8 cellular contexts compared by ENCODE assay signal in genomic region chr6:144008501-144009245, GRCh38. TPM values are rescaled to one million over a fixed set of nuclear protein-coding genes. Genes with fewer than 3 reads are reported as not detected.
DNase-seq lines count a peak whose midpoint lies in the region; ATAC-seq and TF ChIP-seq lines count a peak whose summit lies in the region.

No MANE protein-coding gene starts in this region.

- in situ Hi-C loops in G401 (cut with HindIII; ENCODE audit: low sequenced_read_pairs), result no loop called here

- H3K27me3 Mint-ChIP-seq in dendritic cell treated with granulocyte-macrophage colony-stimulating factor and Interleukin-4, amounts not matched to agents 40 ng/mL and 50 ng/mL, for 4 days, result peaks cover 1% of the 10 kb centered on the region
- H3K27me3 Mint-ChIP-seq in naive B cell, result peaks cover 7 to 20% (median 9%) of the 10 kb centered on the region in 3 donors

- peaks cover 6% of the 10 kb centered on the region for H3K36me3 Mint-ChIP-seq in dendritic cell treated with granulocyte-macrophage colony-stimulating factor and Interleukin-4, amounts not matched to agents 40 ng/mL and 50 ng/mL, for 4 days (ENCODE audit: low read depth)
- H3K36me3 Mint-ChIP-seq in naive B cell, result no peaks in the 10 kb centered on the region

- H3K4me3 Mint-ChIP-seq in dendritic cell treated with granulocyte-macrophage colony-stimulating factor and Interleukin-4, amounts not matched to agents 40 ng/mL and 50 ng/mL, for 4 days, result peak overlapping the region; percentile 48
- peak overlapping the region; percentile 54 to 75 (median 68) for H3K4me3 Mint-ChIP-seq in naive B cell

- H4K20me1 ChIP-seq in OCI-LY7 (ENCODE audit: insufficient read depth, low read length), result 0 out of 2 replicates have a peak, but pooled peaks cover 2% of the 10 kb centered on the region

- intact Hi-C loops in dendritic cell treated with granulocyte-macrophage colony-stimulating factor and Interleukin-4, amounts not matched to agents 40 ng/mL and 50 ng/mL, for 4 days (cut with micrococcal nuclease), result no loop called here
- intact Hi-C loops in OCI-LY7 (cut with micrococcal nuclease; ENCODE audit: unreplicated experiment), result no loop called here

- no peaks in the 10 kb centered on the region for H3K9me3 Mint-ChIP-seq in dendritic cell treated with granulocyte-macrophage colony-stimulating factor and Interleukin-4, amounts not matched to agents 40 ng/mL and 50 ng/mL, for 4 days
- peaks cover 0 to 11% (median 0%) of the 10 kb centered on the region in 7 donors for H3K9me3 Mint-ChIP-seq in naive B cell

- no peaks in the 10 kb centered on the region for H3K9me2 ChIP-seq in OCI-LY7 (ENCODE audit: insufficient read depth, low read length)

- TF ChIP-seq CTCF in HL-60 (IDR thresholded peaks at IDR 0.05; ENCODE audit: insufficient read depth, low read length), result no peak
- TF ChIP-seq CTCF in OCI-LY7 (conservative IDR thresholded peaks at IDR 0.05; ENCODE audit: low read length), result no peak

- H3K27me3 ChIP-seq in HL-60 (ENCODE audit: insufficient read depth, poor library complexity, severe bottlenecking), result no peaks in the 10 kb centered on the region

- H3K27ac Mint-ChIP-seq in dendritic cell treated with granulocyte-macrophage colony-stimulating factor and Interleukin-4, amounts not matched to agents 40 ng/mL and 50 ng/mL, for 4 days, result peak overlapping the region; percentile 20
- no peak overlapping the region for H3K27ac Mint-ChIP-seq in naive B cell

- peaks cover 4% of the 10 kb centered on the region for H3K4me1 Mint-ChIP-seq in dendritic cell treated with granulocyte-macrophage colony-stimulating factor and Interleukin-4, amounts not matched to agents 40 ng/mL and 50 ng/mL, for 4 days (ENCODE audit: low read depth)
- peaks cover 0 to 13% (median 5%) of the 10 kb centered on the region in 3 donors for H3K4me1 Mint-ChIP-seq in naive B cell

- no peaks in the 10 kb centered on the region for H3K9me3 ChIP-seq in OCI-LY7 (ENCODE audit: low read length)

- ATAC-seq in naive B cell (ENCODE audit: low read depth in 2 of 2), result no peak
- no peak for ATAC-seq in GM18861 (IDR thresholded peaks at IDR 0.05; ENCODE audit: unreplicated experiment)

- H2AFZ ChIP-seq in OCI-LY7 (ENCODE audit: low read length), result no peak overlapping the region

- CTCF ChIA-PET in OCI-LY7 (lab: Charles Lee; ENCODE audit: unreplicated experiment), result no interaction called here

- peak; percentile 26 for DNase-seq in G401 (ENCODE audit: low spot score)
- no peak for DNase-seq in HL-60 (ENCODE audit: low read depth in 1 of 2, low spot score in 1 of 2)
- no peak for DNase-seq in naive B cell
- no peak for DNase-seq in cerebellum (ENCODE audit: low spot score)
- no peak for DNase-seq in OCI-LY7 (ENCODE audit: low spot score)
- DNase-seq in epidermal melanocyte (ENCODE audit: insufficient read length, low spot score), result no peak

- no peaks in the 10 kb centered on the region for H3K4me1 ChIP-seq in OCI-LY7 (ENCODE audit: insufficient read depth, low read length, poor library complexity, severe bottlenecking)

- no peaks in the 10 kb centered on the region for H3K79me2 ChIP-seq in OCI-LY7 (ENCODE audit: insufficient read depth, low read depth, low read length)

- no TSS peak for BruUV-seq in OCI-LY7 (replicated peaks; lab: Mats Ljungman, UMichigan)

- no peak overlapping the region for H3K27ac ChIP-seq in HL-60 (replicated peaks)
- H3K27ac ChIP-seq in OCI-LY7 (ENCODE audit: low read depth, low read length, poor library complexity, severe bottlenecking), result no peak overlapping the region

- peak overlapping the region; percentile 48 for H3K4me3 ChIP-seq in HL-60 (replicated peaks; ENCODE audit: insufficient read depth, low read length)
- H3K4me3 ChIP-seq in OCI-LY7 (ENCODE audit: low read depth, low read length, poor library complexity, severe bottlenecking), result no peak overlapping the region

- H3K4me2 ChIP-seq in OCI-LY7 (ENCODE audit: low read length), result no peak overlapping the region

- POLR2A ChIA-PET in OCI-LY7 (lab: Charles Lee), result no interaction called here

- H3K36me3 ChIP-seq in OCI-LY7 (ENCODE audit: insufficient read depth, low read length), result no peaks in the 10 kb centered on the region

RNA-seq across cellular contexts. Expression of gene PLAGL1, which starts 0.6 kb away (rescaled TPM):
- total RNA-seq in G401 (2014; rRNA removed; shearing (Covaris generic)), result 5.5 and 9.9 TPM in 2 replicates
- polyA plus RNA-seq in naive B cell (ENCODE audit: low read depth in 6 of 6), result 10 to 100 TPM in 3 of 6 donors, 1 to 10 TPM in 3; 8.5 to 12.5 (median 10.1) TPM
- total RNA-seq in cerebellum (20.1 TPM), OCI-LY7 (2022) (1.7 and 2.3 TPM in 2 replicates)
- total RNA-seq in OCI-LY7 (2014; rRNA removed; shearing (Covaris generic)), result 1.0 and 1.7 TPM in 2 replicates
